In the genomic region with DNA sequence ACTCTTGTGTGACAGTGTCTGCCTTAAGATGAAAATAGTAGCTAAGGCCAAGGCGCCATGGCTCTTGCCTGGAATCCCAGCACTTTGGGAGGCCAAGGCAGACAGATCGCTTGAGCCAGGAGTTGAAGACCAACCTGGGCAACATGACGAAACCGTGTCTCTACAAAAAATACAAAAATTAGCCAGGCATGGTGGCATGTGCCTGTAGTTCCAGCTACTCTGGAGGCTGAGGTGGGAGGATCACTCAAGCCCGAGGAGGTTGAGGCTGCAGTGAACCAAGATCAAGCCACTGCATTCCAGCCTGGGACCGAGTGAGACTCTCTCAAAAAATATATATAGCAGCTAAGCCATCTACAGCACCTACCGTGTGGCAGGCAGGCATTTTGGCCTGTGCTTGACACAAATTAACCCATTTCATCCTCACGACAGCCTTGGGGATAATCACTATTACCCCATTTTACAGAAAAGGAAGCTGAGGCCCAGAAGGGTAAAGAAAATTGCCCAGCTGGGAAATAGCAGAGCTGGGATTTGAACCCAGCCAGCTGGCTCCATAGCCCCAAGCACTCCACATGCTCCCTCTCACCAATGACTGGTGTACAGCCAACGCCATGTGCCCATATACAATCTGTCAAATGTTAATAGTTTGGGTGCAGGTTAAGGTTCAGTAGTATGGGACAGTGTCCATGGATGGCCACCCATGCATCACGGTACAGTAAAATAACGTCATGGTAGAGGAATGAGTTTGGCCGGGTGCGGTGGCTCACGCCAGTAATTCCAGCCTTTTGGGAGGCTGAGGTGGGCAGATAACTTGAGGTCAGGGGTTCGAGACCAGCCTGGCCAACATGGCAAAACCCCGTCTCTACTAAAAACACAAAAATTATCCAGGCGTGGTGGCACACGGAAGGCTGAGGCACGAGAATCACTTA, we compare ENCODE assay signal across 8 cellular contexts. TPM values are rescaled to one million over a fixed set of nuclear protein-coding genes. Genes with fewer than 3 reads are reported as not detected.
A peak's percentile ranks its signal among the peaks of the same experiment; 100 is the strongest.
DNase-seq lines count a peak whose midpoint lies in the region; FAIRE-seq and TF ChIP-seq lines count a peak whose summit lies in the region.

No MANE protein-coding gene starts in this region.

- H3K36me3 ChIP-seq in keratinocyte (ENCODE audit: control insufficient read depth in 2 of 2, extremely low read depth in 1 of 2, insufficient read depth in 2 of 2, low read length in 2 of 2): peaks cover 12 to 43% of the 10 kb centered on the region in 2 experiments
- H3K36me3 ChIP-seq in tibial nerve: peaks cover 0 to 37% (median 6%) of the 10 kb centered on the region in 3 donors

- peak overlapping the region; percentile 92 to 99 (median 92) for H3K4me3 ChIP-seq in keratinocyte (ENCODE audit: control insufficient read depth in 2 of 3, extremely low read depth in 1 of 3, insufficient read depth in 2 of 3, low read depth in 1 of 3, low read length in 3 of 3)
- H3K4me3 ChIP-seq in tibial nerve: peak overlapping the region; percentile 72 to 87 (median 82)

- H2AFZ ChIP-seq in keratinocyte (ENCODE audit: control insufficient read depth, low read length): no peak overlapping the region

- 81 to 87% methylated on average over 19 of the region's 19 CpGs for WGBS in tibial nerve, 2 donors

- H3K4me1 ChIP-seq in keratinocyte (ENCODE audit: control insufficient read depth, extremely low read depth, insufficient read depth, low read length) (peaks cover 25% of the 10 kb centered on the region), tibial nerve (peaks cover 0 to 75% (median 28%) of the 10 kb centered on the region in 4 donors)

- H3K27me3 Mint-ChIP-seq in activated T-helper 2 cell treated with anti-CD3 and anti-CD28 coated beads, Interferon-gamma antibody, Interleukin-2, Interleukin-4, amounts not matched to agents 10 μg/mL and 5 μg/mL and 100 μg/mL, durations not matched to agents 14 hours and 24 hours and 36 hours (ENCODE audit: low read depth): no peaks in the 10 kb centered on the region

- H3K36me3 Mint-ChIP-seq in activated T-helper 2 cell treated with anti-CD3 and anti-CD28 coated beads, Interferon-gamma antibody, Interleukin-2, Interleukin-4, amounts not matched to agents 10 μg/mL and 5 μg/mL and 100 μg/mL, durations not matched to agents 14 hours and 24 hours and 36 hours (ENCODE audit: low read depth): peaks cover 59% of the 10 kb centered on the region

- H3K4me1 Mint-ChIP-seq in activated T-helper 2 cell treated with anti-CD3 and anti-CD28 coated beads, Interferon-gamma antibody, Interleukin-2, Interleukin-4, amounts not matched to agents 10 μg/mL and 5 μg/mL and 100 μg/mL, durations not matched to agents 14 hours and 24 hours and 36 hours (ENCODE audit: low read depth): peaks cover 45% of the 10 kb centered on the region

- no peak for TF ChIP-seq CTCF in keratinocyte (optimal IDR thresholded peaks at IDR 0.05 in 1 of 3, IDR thresholded peaks at IDR 0.05 in 1 of 3, conservative IDR thresholded peaks at IDR 0.05 in 1 of 3; ENCODE audit: extremely low read depth in 1 of 3, insufficient read depth in 2 of 3, low read length in 3 of 3)
- TF ChIP-seq CTCF in tibial nerve (IDR thresholded peaks at IDR 0.05): no peak

- TF ChIP-seq EP300 in tibial nerve (IDR thresholded peaks at IDR 0.05): no peak

- no peak for FAIRE-seq in keratinocyte (lab: Jason Lieb, UNC)

- H3K9me3 ChIP-seq in keratinocyte (ENCODE audit: control insufficient read depth, low read depth, low read length) (no peaks in the 10 kb centered on the region), tibial nerve (no peaks in the 10 kb centered on the region)

- peak overlapping the region; percentile 93 for H3K9ac ChIP-seq in keratinocyte (ENCODE audit: control insufficient read depth, extremely low read depth, insufficient read depth, low read length)

- peak overlapping the region; percentile 95 for H3K4me3 Mint-ChIP-seq in activated T-helper 2 cell treated with anti-CD3 and anti-CD28 coated beads, Interferon-gamma antibody, Interleukin-2, Interleukin-4, amounts not matched to agents 10 μg/mL and 5 μg/mL and 100 μg/mL, durations not matched to agents 14 hours and 24 hours and 36 hours (ENCODE audit: low read depth)

- no peaks in the 10 kb centered on the region for H3K9me3 Mint-ChIP-seq in activated T-helper 2 cell treated with anti-CD3 and anti-CD28 coated beads, Interferon-gamma antibody, Interleukin-2, Interleukin-4, amounts not matched to agents 10 μg/mL and 5 μg/mL and 100 μg/mL, durations not matched to agents 14 hours and 24 hours and 36 hours

- peak overlapping the region; percentile 95 for H3K27ac ChIP-seq in keratinocyte (ENCODE audit: control insufficient read depth, insufficient read depth, low read length)
- peak overlapping the region; percentile 32 to 92 (median 89) for H3K27ac ChIP-seq in tibial nerve

- H3K79me2 ChIP-seq in keratinocyte (ENCODE audit: control insufficient read depth, insufficient read depth, low read length): peaks cover 70% of the 10 kb centered on the region

- H3K27me3 ChIP-seq in keratinocyte (ENCODE audit: control insufficient read depth, extremely low read depth, insufficient read depth, low read length) (no peaks in the 10 kb centered on the region), tibial nerve (no peaks in the 10 kb centered on the region)

- H4K20me1 ChIP-seq in keratinocyte (ENCODE audit: control insufficient read depth, extremely low read depth, insufficient read depth, low read length): peaks cover 2% of the 10 kb centered on the region

- dilution Hi-C loops in keratinocyte (cut with MboI; ENCODE audit: extremely low pct_ligation_motif_present, low sequenced_read_pairs): no loop called here

- TF ChIP-seq POLR2A in tibial nerve (IDR thresholded peaks at IDR 0.05): no peak

- H3K4me2 ChIP-seq in keratinocyte (ENCODE audit: control insufficient read depth, extremely low read depth, insufficient read depth, low read depth, low read length): peak overlapping the region; percentile 87

- H3K27ac Mint-ChIP-seq in activated T-helper 2 cell treated with anti-CD3 and anti-CD28 coated beads, Interferon-gamma antibody, Interleukin-2, Interleukin-4, amounts not matched to agents 10 μg/mL and 5 μg/mL and 100 μg/mL, durations not matched to agents 14 hours and 24 hours and 36 hours: peak overlapping the region; percentile 93

- intact Hi-C loops in activated T-helper 2 cell treated with anti-CD3 and anti-CD28 coated beads, Interferon-gamma antibody, Interleukin-2, Interleukin-4, amounts not matched to agents 10 μg/mL and 5 μg/mL and 100 μg/mL, durations not matched to agents 14 hours and 24 hours and 36 hours (cut with micrococcal nuclease): loop anchor here (5.0 kb wide), 1 partner anchor 183 kb away; a partner anchor contains a TSS

- no peaks in the 10 kb centered on the region for H3K9me1 ChIP-seq in keratinocyte (ENCODE audit: control insufficient read depth, extremely low read depth, insufficient read depth, low read length)

- DNase-seq in activated naive CD4-positive, alpha-beta T cell treated with Interleukin-2 at 50 U/mL for 16 hours: peak; percentile 11
- no peak for DNase-seq in activated naive CD4-positive, alpha-beta T cell (lab: John Stamatoyannopoulos, UW)
- DNase-seq in activated T-helper 2 cell treated with anti-CD3 and anti-CD28 coated beads, Interferon-gamma antibody, Interleukin-2, Interleukin-4, amounts not matched to agents 10 μg/mL and 5 μg/mL and 100 μg/mL, durations not matched to agents 14 hours and 24 hours and 36 hours (ENCODE audit: low spot score): peak; percentile 12
- DNase-seq in keratinocyte (ENCODE audit: low read depth, low spot score): no peak
- no peak for DNase-seq in tibial nerve (ENCODE audit: low spot score in 2 of 2)
- no peak for DNase-seq in NCI-H2081 (lab: John Stamatoyannopoulos, UW)
- no peak for DNase-seq in iPS-NIHi7 (ENCODE audit: extremely low spot score)
- DNase-seq in activated CD4-positive, alpha-beta T cell treated with anti-CD3 and anti-CD28 coated beads, Interleukin-2, amount 50 U/mL, for 1 hour: no peak

RNA-seq across cellular contexts. Expression of a gene that starts 3.1 kb away (rescaled TPM):
- total RNA-seq in activated T-helper 2 cell treated with anti-CD3 and anti-CD28 coated beads, Interferon-gamma antibody, Interleukin-2, Interleukin-4, amounts not matched to agents 10 μg/mL and 5 μg/mL and 100 μg/mL, durations not matched to agents 14 hours and 24 hours and 36 hours: 203 and 208 TPM in 2 replicates
- 74.8 to 137 TPM (median 90.4 TPM) in 3 replicates for polyA plus RNA-seq in keratinocyte
- polyA plus RNA-seq in keratinocyte (2011; ENCODE audit: low read depth): 101 TPM
- 53.8 and 70.9 TPM in 2 replicates for polyA plus RNA-seq in keratinocyte (2011; cell fraction: cytosol; rRNA removed)
- polyA plus RNA-seq in keratinocyte (2011; cell fraction: nucleus; rRNA removed): 182 and 206 TPM in 2 replicates
- polyA plus RNA-seq in keratinocyte (2012; ENCODE audit: low replicate concordance): 158 and 196 TPM in 2 replicates
- 111 to 343 TPM (median 153 TPM) in 3 replicates for polyA minus RNA-seq in keratinocyte
- polyA minus RNA-seq in keratinocyte (2011; cell fraction: cytosol; rRNA and poly(A)+ RNA removed): 98.0 TPM
- 134 and 156 TPM in 2 replicates for polyA minus RNA-seq in keratinocyte (2011; cell fraction: nucleus; rRNA and poly(A)+ RNA removed)
- 100 to 1,000 TPM in 1 of 4 donors, 10 to 100 TPM in 3; 76.8 to 107 (median 83.4) TPM for total RNA-seq in tibial nerve

RNA-seq across cellular contexts. Expression of a gene that starts 39.1 kb away (rescaled TPM):
- total RNA-seq in activated T-helper 2 cell treated with anti-CD3 and anti-CD28 coated beads, Interferon-gamma antibody, Interleukin-2, Interleukin-4, amounts not matched to agents 10 μg/mL and 5 μg/mL and 100 μg/mL, durations not matched to agents 14 hours and 24 hours and 36 hours: 96.2 and 97.7 TPM in 2 replicates
- polyA plus RNA-seq in keratinocyte: 37.3 to 57.0 TPM (median 45.8 TPM) in 3 replicates
- 59.7 TPM for polyA plus RNA-seq in keratinocyte (2011; ENCODE audit: low read depth)
- 42.0 and 88.9 TPM in 2 replicates for polyA plus RNA-seq in keratinocyte (2011; cell fraction: cytosol; rRNA removed)
- 69.4 and 94.0 TPM in 2 replicates for polyA plus RNA-seq in keratinocyte (2011; cell fraction: nucleus; rRNA removed)
- 36.7 and 55.0 TPM in 2 replicates for polyA plus RNA-seq in keratinocyte (2012; ENCODE audit: low replicate concordance)
- 55.6 to 205 TPM (median 59.7 TPM) in 3 replicates for polyA minus RNA-seq in keratinocyte
- polyA minus RNA-seq in keratinocyte (2011; cell fraction: cytosol; rRNA and poly(A)+ RNA removed): 84.6 TPM
- polyA minus RNA-seq in keratinocyte (2011; cell fraction: nucleus; rRNA and poly(A)+ RNA removed): 47.5 and 53.7 TPM in 2 replicates
- 100 to 1,000 TPM in 1 of 4 donors, 10 to 100 TPM in 3; 77.4 to 127 (median 87.4) TPM for total RNA-seq in tibial nerve

RNA-seq across cellular contexts. Expression of a gene that starts 39.5 kb away (rescaled TPM):
- total RNA-seq in activated T-helper 2 cell treated with anti-CD3 and anti-CD28 coated beads, Interferon-gamma antibody, Interleukin-2, Interleukin-4, amounts not matched to agents 10 μg/mL and 5 μg/mL and 100 μg/mL, durations not matched to agents 14 hours and 24 hours and 36 hours: 23.1 and 23.8 TPM in 2 replicates
- 6.1 to 12.6 TPM (median 6.1 TPM) in 3 replicates for polyA plus RNA-seq in keratinocyte
- polyA plus RNA-seq in keratinocyte (2011; ENCODE audit: low read depth): 1.1 TPM
- 4.2 TPM in 2 replicates for polyA plus RNA-seq in keratinocyte (2011; cell fraction: cytosol; rRNA removed)
- 24.1 and 28.5 TPM in 2 replicates for polyA plus RNA-seq in keratinocyte (2011; cell fraction: nucleus; rRNA removed)
- polyA plus RNA-seq in keratinocyte (2012; ENCODE audit: low replicate concordance): 7.8 and 13.2 TPM in 2 replicates
- polyA minus RNA-seq in keratinocyte: 2.8 to 6.7 TPM (median 5.3 TPM) in 3 replicates
- polyA minus RNA-seq in keratinocyte (2011; cell fraction: cytosol; rRNA and poly(A)+ RNA removed): 3.6 TPM
- 9.9 and 19.3 TPM in 2 replicates for polyA minus RNA-seq in keratinocyte (2011; cell fraction: nucleus; rRNA and poly(A)+ RNA removed)
- 10 to 100 TPM; 15.7 to 20.4 (median 17.7) TPM for total RNA-seq in tibial nerve

Comparison
In these comparisons a context has a peak if more than half of its experiments do, and no peak if none do; other contexts are left out.
1. DNase-seq: peak in activated naive CD4-positive, alpha-beta T cell treated with Interleukin-2 at 50 U/mL for 16 hours (single experiment) and activated T-helper 2 cell treated with anti-CD3 and anti-CD28 coated beads, Interferon-gamma antibody, Interleukin-2, Interleukin-4, amounts not matched to agents 10 μg/mL and 5 μg/mL and 100 μg/mL, durations not matched to agents 14 hours and 24 hours and 36 hours (single experiment); none in activated naive CD4-positive, alpha-beta T cell (0 of 4), keratinocyte (single experiment), tibial nerve (0 of 2), NCI-H2081 (0 of 2), iPS-NIHi7 (single experiment) and activated CD4-positive, alpha-beta T cell treated with anti-CD3 and anti-CD28 coated beads, Interleukin-2, amount 50 U/mL, for 1 hour (single experiment).